17 cellular contexts compared by ENCODE assay signal in the genomic region with DNA sequence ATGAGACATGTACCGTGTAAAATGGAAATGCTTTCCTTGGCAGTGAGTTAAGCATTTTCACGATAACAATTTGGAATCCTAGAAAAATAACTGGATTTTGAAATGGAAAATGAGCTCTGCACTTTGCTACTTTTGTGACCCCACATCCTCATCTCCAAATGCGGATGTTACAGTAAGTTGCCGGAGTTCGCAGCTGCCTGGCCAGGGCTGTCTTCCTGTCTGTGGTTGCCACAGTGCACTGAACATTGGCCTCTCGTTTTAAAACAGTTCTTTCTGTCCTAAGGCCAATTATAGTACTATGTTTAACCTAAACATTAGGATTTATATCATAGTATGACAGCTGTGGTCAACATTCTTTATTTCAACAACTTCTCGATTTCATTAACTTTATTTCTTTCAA.
DNase-seq lines count a peak whose midpoint lies in the region; ATAC-seq and TF ChIP-seq lines count a peak whose summit lies in the region.
"Had no signal": no experiment of that assay in that cellular context is flagged by ENCODE, and none has a peak within 500 bp of the region (broad histone marks: within the 10 kb centered on the region; RNA-seq: fewer than 3 reads in every experiment).

No MANE protein-coding gene starts in this region.

- H3K9me3 Mint-ChIP-seq in chondrocyte (ENCODE audit: low read depth) = no peaks in the 10 kb centered on the region
- H3K9me3 Mint-ChIP-seq in CD14-positive monocyte = peaks cover 0 to 11% (median 0%) of the 10 kb centered on the region in 7 donors
- H3K9me3 Mint-ChIP-seq: dendritic cell treated with granulocyte-macrophage colony-stimulating factor and Interleukin-4, amounts not matched to agents 40 ng/mL and 50 ng/mL, for 4 days had no signal

- H3K36me3 Mint-ChIP-seq in chondrocyte (ENCODE audit: low read depth) (no peaks in the 10 kb centered on the region), CD14-positive monocyte (no peaks in the 10 kb centered on the region)

- DNase-seq in left cardiac atrium (peak; percentile 20), Right ventricle myocardium superior (no peak), Kasumi-1 (lab: John Stamatoyannopoulos, UW) (peak; percentile 92 to 93), chondrocyte (ENCODE audit: low spot score) (no peak), NCI-H510A treated with DMSO at 0.1 percent for 48 hours (lab: John Stamatoyannopoulos, UW) (no peak), CD14-positive monocyte (ENCODE audit: low spot score) (no peak)
- no peak for DNase-seq in activated effector memory CD4-positive, alpha-beta T cell treated with Interleukin-2 at 50 U/mL for 16 hours
- no peak for DNase-seq in stimulated activated CD4-positive, alpha-beta T cell treated with anti-CD3 and anti-CD28 coated beads, Interleukin-4, amount 100 ng/mL, for 4 hours
- DNase-seq: activated CD4-positive, alpha-beta T cell treated with anti-CD3 and anti-CD28 coated beads, Interleukin-2, amount 50 U/mL, for 4 hours; activated gamma-delta T cell; H7; NCI-H1436; NCI-H69; PC-9; SJCRH30; upper lobe of right lung had no signal

- peak in 1 of 2 donors; percentile 41 for ATAC-seq in left cardiac atrium
- ATAC-seq in Right ventricle myocardium superior (ENCODE audit: poor library complexity) = no peak
- ATAC-seq: upper lobe of right lung had no signal

- TF ChIP-seq CTCF in chondrocyte (IDR thresholded peaks at IDR 0.05) (no peak), CD14-positive monocyte (IDR thresholded peaks at IDR 0.05) (no peak)

- no peaks in the 10 kb centered on the region for H3K27me3 Mint-ChIP-seq in chondrocyte (ENCODE audit: low read depth)
- peaks cover 0 to 3% (median 0%) of the 10 kb centered on the region in 3 donors for H3K27me3 Mint-ChIP-seq in CD14-positive monocyte (ENCODE audit: low read depth in 3 of 3)
- H3K27me3 Mint-ChIP-seq: dendritic cell treated with granulocyte-macrophage colony-stimulating factor and Interleukin-4, amounts not matched to agents 40 ng/mL and 50 ng/mL, for 4 days had no signal

- H3K4me1 Mint-ChIP-seq in chondrocyte (ENCODE audit: low read depth) (peaks cover 34% of the 10 kb centered on the region), CD14-positive monocyte (peaks cover 7% of the 10 kb centered on the region)

- intact Hi-C loops in left cardiac atrium (cut with DNase I) (no loop called here), Right ventricle myocardium superior (cut with DNase I) (no loop called here), CD14-positive monocyte (cut with micrococcal nuclease) (no loop called here)

- H3K27ac Mint-ChIP-seq in chondrocyte (ENCODE audit: unreplicated experiment) (peak overlapping the region; percentile 60), CD14-positive monocyte (peak overlapping the region in 1 of 7 donors; percentile 77)
- H3K27ac Mint-ChIP-seq: dendritic cell treated with granulocyte-macrophage colony-stimulating factor and Interleukin-4, amounts not matched to agents 40 ng/mL and 50 ng/mL, for 4 days had no signal

- H3K4me3 Mint-ChIP-seq in chondrocyte (ENCODE audit: unreplicated experiment) (peak overlapping the region; percentile 5), CD14-positive monocyte (no peak overlapping the region)
- H3K4me3 Mint-ChIP-seq: dendritic cell treated with granulocyte-macrophage colony-stimulating factor and Interleukin-4, amounts not matched to agents 40 ng/mL and 50 ng/mL, for 4 days had no signal

Comparison
In these comparisons a context has a peak if more than half of its experiments do, and no peak if none do; other contexts are left out.
1. DNase-seq: peak in left cardiac atrium (single experiment) and Kasumi-1 (2 of 2); none in Right ventricle myocardium superior (single experiment), chondrocyte (single experiment), NCI-H510A treated with DMSO at 0.1 percent for 48 hours (single experiment), activated effector memory CD4-positive, alpha-beta T cell treated with Interleukin-2 at 50 U/mL for 16 hours (single experiment), CD14-positive monocyte (single experiment) and stimulated activated CD4-positive, alpha-beta T cell treated with anti-CD3 and anti-CD28 coated beads, Interleukin-4, amount 100 ng/mL, for 4 hours (0 of 2).